8 cellular contexts compared by ENCODE assay signal in the genomic region with DNA sequence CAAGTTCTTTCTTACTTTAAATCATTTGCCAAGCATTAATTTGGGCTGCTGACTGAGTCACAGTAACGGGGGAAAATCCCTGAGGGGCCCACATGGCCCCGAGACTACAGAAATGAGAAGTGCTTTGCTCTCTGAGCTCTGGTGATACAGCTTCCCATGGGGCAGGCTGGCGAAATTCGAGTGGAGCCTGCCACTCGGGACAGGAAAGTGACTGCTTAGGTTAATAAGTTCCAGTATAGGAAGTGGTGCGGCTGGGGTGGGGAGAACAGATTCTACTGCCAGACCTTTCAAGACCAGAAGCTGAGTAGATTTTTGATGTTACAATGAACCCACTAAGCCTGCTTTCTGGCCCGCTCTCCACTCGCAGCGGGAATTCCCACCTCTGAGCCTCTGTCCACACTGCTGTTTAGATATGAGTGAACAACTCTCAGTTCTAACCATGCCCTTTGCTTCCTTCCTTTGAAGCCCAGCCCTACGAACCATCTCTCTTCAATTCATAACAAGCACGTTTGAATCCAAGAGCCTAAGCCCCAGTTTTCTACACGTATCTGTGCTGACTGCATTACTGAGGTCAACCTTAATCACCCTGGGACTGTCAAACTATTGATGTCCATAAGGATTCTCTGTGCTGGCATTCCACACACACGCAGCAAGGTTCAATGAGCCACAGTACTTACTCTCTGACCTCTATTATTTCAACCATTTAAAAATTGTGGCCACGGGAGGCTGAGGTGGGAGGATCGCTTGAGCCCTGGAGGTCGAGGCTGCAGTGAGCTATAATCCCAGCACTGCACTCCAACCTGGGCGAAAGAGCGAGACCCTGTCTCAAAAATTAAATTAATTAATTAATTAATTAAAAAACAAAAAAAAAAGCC. TPM values are rescaled to one million over a fixed set of nuclear protein-coding genes. Genes with fewer than 3 reads are reported as not detected.
DNase-seq lines count a peak whose midpoint lies in the region; ATAC-seq and TF ChIP-seq lines count a peak whose summit lies in the region.

No MANE protein-coding gene starts in this region.

- no peak for TF ChIP-seq POLR2A in body of pancreas (IDR thresholded peaks at IDR 0.05)

- H3K9ac ChIP-seq in subcutaneous abdominal adipose tissue (ENCODE audit: low read length in 5 of 5), result peak overlapping the region; percentile 12 to 84 (median 54)

- ATAC-seq in GM18502 (IDR thresholded peaks at IDR 0.05; ENCODE audit: poor library complexity, unreplicated experiment) (peak; percentile 73), HG02870 (IDR thresholded peaks at IDR 0.05; ENCODE audit: unreplicated experiment) (peak; percentile 73), body of pancreas (peak; percentile 57)

- H3K27ac ChIP-seq in body of pancreas, result peak overlapping the region in 3 of 4 donors; percentile 51 to 69 (median 57)
- H3K27ac ChIP-seq in mesodermal cell (ENCODE audit: low read depth, low read length, severe bottlenecking), result peak overlapping the region; percentile 45
- H3K27ac ChIP-seq in subcutaneous abdominal adipose tissue (ENCODE audit: low read depth, low read length), result peak overlapping the region; percentile 87

- WGBS in body of pancreas, 2 donors, result 52 to 66% methylated on average over 18 of the region's 18 CpGs
- 90 to 91% methylated on average over 8 to 11 of the region's 18 CpGs for WGBS in mesodermal cell (ENCODE audit: insufficient coverage in 2 of 2), 2 experiments

- intact Hi-C loops in body of pancreas (cut with DNase I), result no loop called here

- DNase-seq in T-helper 1 cell (peak in 3 of 5 donors; percentile 35 to 87 (median 41)), body of pancreas (peak in 3 of 4 donors; percentile 32 to 59 (median 37)), NCI-H2227 (lab: John Stamatoyannopoulos, UW; ENCODE audit: unreplicated experiment) (no peak), COR-L47 (lab: John Stamatoyannopoulos, UW) (no peak)

- H3K36me3 ChIP-seq in body of pancreas (replicated peaks in 1 of 2; ENCODE audit: insufficient read depth in 1 of 2, low read depth in 2 of 2) (no peaks in the 10 kb centered on the region), mesodermal cell (ENCODE audit: control insufficient read depth, insufficient read depth, low read length) (peaks cover 53% of the 10 kb centered on the region), subcutaneous abdominal adipose tissue (ENCODE audit: control insufficient read depth in 5 of 5, insufficient read depth in 5 of 5, low read length in 5 of 5) (peaks cover 0 to 13% (median 12%) of the 10 kb centered on the region in 5 donors)

- H3K4me3 ChIP-seq in body of pancreas (no peak overlapping the region), mesodermal cell (ENCODE audit: extremely low read depth, insufficient read depth, low read length, poor library complexity, severe bottlenecking) (no peak overlapping the region), subcutaneous abdominal adipose tissue (ENCODE audit: low read depth in 1 of 5, low read length in 5 of 5) (peak overlapping the region in 2 of 5 donors; percentile 5 to 35)

- H3K4me1 ChIP-seq in body of pancreas (peaks cover 17% of the 10 kb centered on the region), mesodermal cell (ENCODE audit: control insufficient read depth, insufficient read depth, low read length, poor library complexity, severe bottlenecking) (peaks cover 2% of the 10 kb centered on the region), subcutaneous abdominal adipose tissue (ENCODE audit: control insufficient read depth in 5 of 5, insufficient read depth in 5 of 5, low read length in 5 of 5) (peaks cover 7 to 29% (median 20%) of the 10 kb centered on the region in 5 donors)

- H3K27me3 ChIP-seq in body of pancreas, result no peaks in the 10 kb centered on the region
- H3K27me3 ChIP-seq in subcutaneous abdominal adipose tissue (ENCODE audit: control insufficient read depth in 5 of 5, insufficient read depth in 4 of 5, low read length in 5 of 5), result no peaks in the 10 kb centered on the region

- no peak for TF ChIP-seq CTCF in body of pancreas (IDR thresholded peaks at IDR 0.05)

- H3K9me3 ChIP-seq in body of pancreas (no peaks in the 10 kb centered on the region), mesodermal cell (ENCODE audit: control insufficient read depth, low read length) (peaks cover 15% of the 10 kb centered on the region), subcutaneous abdominal adipose tissue (ENCODE audit: control insufficient read depth in 5 of 5, low read length in 5 of 5) (no peaks in the 10 kb centered on the region)

RNA-seq across cellular contexts. Expression of a gene that starts 9.6 kb away (rescaled TPM):
- 10 to 100 TPM; 28.8 to 73.2 TPM for total RNA-seq in body of pancreas
- 27.9 TPM for polyA plus RNA-seq in mesodermal cell (2013, experiment 1 of 2)
- 21.7 TPM for polyA plus RNA-seq in mesodermal cell (2013, experiment 2 of 2)

RNA-seq across cellular contexts. Expression of a gene that starts 37.7 kb away (rescaled TPM):
- not detected for total RNA-seq in body of pancreas
- 0.44 TPM for polyA plus RNA-seq in mesodermal cell (2013, experiment 1 of 2)
- polyA plus RNA-seq in mesodermal cell (2013, experiment 2 of 2), result 0.61 TPM

RNA-seq across cellular contexts. Expression of a gene that starts 51.5 kb away (rescaled TPM):
- 10 to 100 TPM in 1 of 2 donors, 1 to 10 TPM in 1; 5.7 to 39.9 TPM for total RNA-seq in body of pancreas
- polyA plus RNA-seq in mesodermal cell (2013, experiment 1 of 2), result 2.9 TPM
- 3.7 TPM for polyA plus RNA-seq in mesodermal cell (2013, experiment 2 of 2)

RNA-seq across cellular contexts. Expression of a gene that starts 55.5 kb away (rescaled TPM):
- 1 to 10 TPM; 2.1 to 4.0 TPM for total RNA-seq in body of pancreas
- polyA plus RNA-seq in mesodermal cell (2013, experiment 1 of 2), result 0.85 TPM
- polyA plus RNA-seq in mesodermal cell (2013, experiment 2 of 2), result 0.46 TPM

Comparison
In these comparisons a context has a peak if more than half of its experiments do, and no peak if none do; other contexts are left out.
1. DNase-seq: peak in T-helper 1 cell (3 of 5) and body of pancreas (3 of 4); none in NCI-H2227 (single experiment) and COR-L47 (single experiment).
2. Peak in every context shown above with its lines, with median percentiles within 50 percentile points of each other: ATAC-seq and H3K27ac ChIP-seq.